ENCODE assay signal across 13 cellular contexts in the genomic region with DNA sequence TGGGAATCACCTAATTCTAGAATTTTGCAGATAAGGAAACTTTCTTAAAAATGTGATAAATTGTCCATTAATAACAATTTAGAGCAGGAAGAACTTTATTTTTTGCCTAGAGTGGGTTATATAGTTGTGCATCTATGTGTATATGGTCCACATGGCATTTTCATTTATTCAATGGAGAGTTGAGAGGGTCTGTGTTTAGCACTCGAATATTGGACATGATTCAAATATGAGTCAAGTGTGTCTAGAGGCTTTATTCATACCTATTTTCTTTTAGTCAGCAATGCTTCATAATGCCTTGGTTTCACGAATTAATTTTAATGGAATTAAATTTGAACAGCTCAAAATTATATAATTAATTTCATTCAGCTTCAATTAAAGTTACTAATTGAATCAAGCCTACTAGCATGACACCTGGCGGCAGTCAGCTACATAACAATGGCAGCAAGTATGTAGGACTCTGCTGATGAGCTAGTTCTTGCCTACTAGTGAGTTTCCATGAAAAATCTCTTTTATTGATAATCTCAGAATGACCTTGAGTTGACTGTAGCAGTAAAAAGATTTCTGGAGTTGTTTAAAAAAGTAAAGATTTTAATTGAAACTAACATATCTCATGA. TPM values are rescaled to one million over a fixed set of nuclear protein-coding genes. Genes with fewer than 3 reads are reported as not detected.
DNase-seq lines count a peak whose midpoint lies in the region; ATAC-seq and TF ChIP-seq lines count a peak whose summit lies in the region.
"Had no signal": no experiment of that assay in that cellular context is flagged by ENCODE, and none has a peak within 500 bp of the region (broad histone marks: within the 10 kb centered on the region; RNA-seq: fewer than 3 reads in every experiment).

No MANE protein-coding gene starts in this region.

- intact Hi-C loops in ovary (cut with DNase I) = no loop called here

- TF ChIP-seq CTCF in SU-DHL-6 (IDR thresholded peaks at IDR 0.05; ENCODE audit: insufficient read depth, low read length, poor library complexity, severe bottlenecking) (peak; percentile 43), retinal pigment epithelial cell (conservative IDR thresholded peaks at IDR 0.05; ENCODE audit: low read depth, low read length) (peak; percentile 37), ovary (IDR thresholded peaks at IDR 0.05) (no peak)

- no peaks in the 10 kb centered on the region for H3K9me2 ChIP-seq in SU-DHL-6 (replicated peaks; ENCODE audit: insufficient read depth, low read length)

- no peak overlapping the region for H3K4me2 ChIP-seq in SU-DHL-6 (ENCODE audit: low read depth, low read length, poor library complexity, severe bottlenecking)

- no peaks in the 10 kb centered on the region for H3F3A ChIP-seq in SU-DHL-6 (ENCODE audit: insufficient read depth)

- 87 to 94% (median 88%) methylated on average over 3 of the region's 3 CpGs for WGBS in ovary, 3 donors

- H3K79me2 ChIP-seq in SU-DHL-6 (ENCODE audit: insufficient read depth, low read length) = peaks cover 5% of the 10 kb centered on the region; the same call in 1 of the 2 replicates

- H3K27me3 ChIP-seq in SU-DHL-6 (ENCODE audit: low read length) (no peaks in the 10 kb centered on the region), ovary (no peaks in the 10 kb centered on the region)

- H2AFZ ChIP-seq in SU-DHL-6 (ENCODE audit: low read depth, low read length, severe bottlenecking) = no peak overlapping the region

- H3K4me1 ChIP-seq in ovary (ENCODE audit: insufficient read depth) = no peaks in the 10 kb centered on the region
- H3K4me1 ChIP-seq: HAP-1 had no signal

- DNase-seq in activated effector memory CD4-positive, alpha-beta T cell treated with anti-CD3 and anti-CD28 coated beads, Interleukin-2, amount 50 U/mL, for 16 hours = peak; percentile 73
- no peak for DNase-seq in activated effector memory CD4-positive, alpha-beta T cell treated with Interleukin-2 at 50 U/mL for 16 hours
- DNase-seq in retinal pigment epithelial cell (ENCODE audit: low read depth) (no peak), ovary (no peak), HK-2 (ENCODE audit: unreplicated experiment) (no peak)
- no peak for DNase-seq in effector CD4-positive, alpha-beta T cell
- DNase-seq: central memory CD4-positive, alpha-beta T cell; erythroblast; NCI-H345; stimulated activated CD4-positive, alpha-beta T cell treated with anti-CD3 and anti-CD28 coated beads, Interleukin-15, amount 100 ng/mL, for 24 hours had no signal

- H3K4me3 ChIP-seq in SU-DHL-6 (ENCODE audit: insufficient read depth, low read length, poor library complexity, severe bottlenecking) = no peak overlapping the region
- H3K4me3 ChIP-seq in retinal pigment epithelial cell (ENCODE audit: low read length) = no peak overlapping the region
- no peak overlapping the region for H3K4me3 ChIP-seq in ovary
- H3K4me3 ChIP-seq: HAP-1 had no signal

- H3K9me3 ChIP-seq in SU-DHL-6 (ENCODE audit: insufficient read depth, low read length) = no peaks in the 10 kb centered on the region
- H3K9me3 ChIP-seq in ovary = no peaks in the 10 kb centered on the region
- H3K9me3 ChIP-seq: HAP-1 had no signal

- H3K36me3 ChIP-seq in SU-DHL-6 (ENCODE audit: low read length) (no peaks in the 10 kb centered on the region), ovary (no peaks in the 10 kb centered on the region)
- H3K36me3 ChIP-seq: HAP-1 had no signal

- peak; percentile 32 for ATAC-seq in HG02759 (IDR thresholded peaks at IDR 0.05; ENCODE audit: unreplicated experiment)

- H3K9ac ChIP-seq in SU-DHL-6 (ENCODE audit: low read length) = no peak overlapping the region

- no peak for TF ChIP-seq POLR2A in ovary (IDR thresholded peaks at IDR 0.05)

- H4K20me1 ChIP-seq in SU-DHL-6 (ENCODE audit: low read depth, low read length) = no peaks in the 10 kb centered on the region

- TF ChIP-seq EP300 in ovary (IDR thresholded peaks at IDR 0.05) = no peak

- no peak overlapping the region for H3K27ac ChIP-seq in SU-DHL-6 (ENCODE audit: low read depth, low read length)
- no peak overlapping the region for H3K27ac ChIP-seq in ovary

RNA-seq across cellular contexts. Expression of a gene that starts 17.7 kb away (rescaled TPM):
- 10 to 100 TPM; 13.1 to 25.6 (median 17.9) TPM for total RNA-seq in ovary
- 10 to 100 TPM; 10.6 to 30.0 TPM for polyA plus RNA-seq in ovary

Comparison
In these comparisons a context has a peak if more than half of its experiments do, and no peak if none do; other contexts are left out.
1. CTCF ChIP-seq: peak in SU-DHL-6 (single experiment) and retinal pigment epithelial cell (single experiment); none in ovary (0 of 3).